9 cellular contexts compared by ENCODE assay signal in genomic region chr10:131452926-131453771, GRCh38.
DNase-seq lines count a peak whose midpoint lies in the region; TF ChIP-seq lines count a peak whose summit lies in the region.
"Had no signal": no experiment of that assay in that cellular context is flagged by ENCODE, and none has a peak within 500 bp of the region (broad histone marks: within the 10 kb centered on the region; RNA-seq: fewer than 3 reads in every experiment).

No MANE protein-coding gene starts in this region.

- peaks cover 26% of the 10 kb centered on the region for H3K27me3 Mint-ChIP-seq in activated naive CD8-positive, alpha-beta T cell treated with anti-CD3 and anti-CD28 coated beads for 36 hours
- peaks cover 30% of the 10 kb centered on the region for H3K27me3 Mint-ChIP-seq in activated T-cell treated with anti-CD3 and anti-CD28 coated beads, Interleukin-2, amount 50 U/mL, for 24 hours

- no peak overlapping the region for H4K8ac ChIP-seq in mesendoderm (ENCODE audit: low read depth, low read length)

- H3K27me3 ChIP-seq in cardiac muscle cell (peaks cover 5% of the 10 kb centered on the region), mesendoderm (ENCODE audit: insufficient read depth, low read length, poor library complexity) (no peaks in the 10 kb centered on the region)

- no peak overlapping the region for H4K5ac ChIP-seq in mesendoderm (ENCODE audit: low read length)

- H3K27ac ChIP-seq in cardiac muscle cell = no peak overlapping the region
- no peak overlapping the region for H3K27ac ChIP-seq in mesendoderm (ENCODE audit: low read depth, low read length)

- H3K23ac ChIP-seq in mesendoderm (ENCODE audit: low read length) = no peak overlapping the region

- H2AK5ac ChIP-seq in mesendoderm (ENCODE audit: low read length) = no peak overlapping the region

- H2BK5ac ChIP-seq in mesendoderm (ENCODE audit: low read length) = no peak overlapping the region

- H3K4me1 ChIP-seq in cardiac muscle cell (ENCODE audit: low read depth) (no peaks in the 10 kb centered on the region), mesendoderm (ENCODE audit: control insufficient read depth, low read depth, low read length) (no peaks in the 10 kb centered on the region)

- H3K36me3 ChIP-seq in cardiac muscle cell (no peaks in the 10 kb centered on the region), mesendoderm (ENCODE audit: control insufficient read depth, insufficient read depth, low read length) (no peaks in the 10 kb centered on the region)

- no peaks in the 10 kb centered on the region for H3K36me3 Mint-ChIP-seq in activated naive CD8-positive, alpha-beta T cell treated with anti-CD3 and anti-CD28 coated beads for 36 hours
- H3K36me3 Mint-ChIP-seq in activated T-cell treated with anti-CD3 and anti-CD28 coated beads, Interleukin-2, amount 50 U/mL, for 24 hours (ENCODE audit: low read depth) = no peaks in the 10 kb centered on the region
- H3K36me3 Mint-ChIP-seq: activated naive CD8-positive, alpha-beta T cell treated with anti-CD3 and anti-CD28 coated beads, Interleukin-2, amount 10 ng/mL, durations not matched to agents 7 days and 5 days had no signal

- H3K9me3 ChIP-seq in cardiac muscle cell (ENCODE audit: low read depth) = no peaks in the 10 kb centered on the region

- H3K56ac ChIP-seq in mesendoderm (ENCODE audit: low read length) = peak overlapping the region; percentile 88

- H3K4me3 ChIP-seq in cardiac muscle cell = no peak overlapping the region
- H3K4me3 ChIP-seq in mesendoderm (ENCODE audit: low read length) = peak overlapping the region; percentile 14

- H3K9ac ChIP-seq in mesendoderm (ENCODE audit: low read length) = peak overlapping the region; percentile 53

- peak overlapping the region; percentile 43 for H3K4me3 Mint-ChIP-seq in activated naive CD8-positive, alpha-beta T cell treated with anti-CD3 and anti-CD28 coated beads for 36 hours
- H3K4me3 Mint-ChIP-seq in activated T-cell treated with anti-CD3 and anti-CD28 coated beads, Interleukin-2, amount 50 U/mL, for 24 hours = no peak overlapping the region
- H3K4me3 Mint-ChIP-seq: activated naive CD8-positive, alpha-beta T cell treated with anti-CD3 and anti-CD28 coated beads, Interleukin-2, amount 10 ng/mL, durations not matched to agents 7 days and 5 days had no signal

- H3K79me2 ChIP-seq in mesendoderm (ENCODE audit: control insufficient read depth, insufficient read depth, low read length) = no peaks in the 10 kb centered on the region

- no peak overlapping the region for H2BK120ac ChIP-seq in mesendoderm (ENCODE audit: low read depth, low read length)

- no peaks in the 10 kb centered on the region for H3K9me3 Mint-ChIP-seq in activated naive CD8-positive, alpha-beta T cell treated with anti-CD3 and anti-CD28 coated beads for 36 hours
- no peaks in the 10 kb centered on the region for H3K9me3 Mint-ChIP-seq in activated T-cell treated with anti-CD3 and anti-CD28 coated beads, Interleukin-2, amount 50 U/mL, for 24 hours
- H3K9me3 Mint-ChIP-seq: activated naive CD8-positive, alpha-beta T cell treated with anti-CD3 and anti-CD28 coated beads, Interleukin-2, amount 10 ng/mL, durations not matched to agents 7 days and 5 days had no signal

- no peak overlapping the region for H3K18ac ChIP-seq in mesendoderm (ENCODE audit: low read length)

- no peaks in the 10 kb centered on the region for H3K79me1 ChIP-seq in mesendoderm (ENCODE audit: low read length)

- H3K4me1 Mint-ChIP-seq in activated naive CD8-positive, alpha-beta T cell treated with anti-CD3 and anti-CD28 coated beads for 36 hours = peaks cover 3% of the 10 kb centered on the region
- H3K4me1 Mint-ChIP-seq in activated T-cell treated with anti-CD3 and anti-CD28 coated beads, Interleukin-2, amount 50 U/mL, for 24 hours (ENCODE audit: low read depth) = peaks cover 6% of the 10 kb centered on the region
- H3K4me1 Mint-ChIP-seq: activated naive CD8-positive, alpha-beta T cell treated with anti-CD3 and anti-CD28 coated beads, Interleukin-2, amount 10 ng/mL, durations not matched to agents 7 days and 5 days had no signal

- H3K4me2 ChIP-seq in mesendoderm (ENCODE audit: low read length) = peak overlapping the region; percentile 87

- no peak overlapping the region for H3K4ac ChIP-seq in mesendoderm (ENCODE audit: low read depth, low read length)

- no peak for TF ChIP-seq CTCF in cardiac muscle cell (IDR thresholded peaks at IDR 0.05; ENCODE audit: low read depth, low read length)

- DNase-seq in activated naive CD8-positive, alpha-beta T cell treated with anti-CD3 and anti-CD28 coated beads for 36 hours = no peak
- peak; percentile 27 to 77 for DNase-seq in cardiac muscle cell (ENCODE audit: low read depth in 1 of 2, low spot score in 1 of 2)
- DNase-seq in mesendoderm = peak; percentile 89
- peak; percentile 72 for DNase-seq in superior temporal gyrus (ENCODE audit: extremely low spot score)
- no peak for DNase-seq in NOMO-1 (lab: John Stamatoyannopoulos, UW; ENCODE audit: unreplicated experiment in 2 of 2)
- no peak for DNase-seq in activated T-cell treated with anti-CD3 and anti-CD28 coated beads, Interleukin-2, amount 50 U/mL, for 24 hours
- DNase-seq in NCI-H2081 (lab: John Stamatoyannopoulos, UW) = no peak
- DNase-seq in NCI-H446 treated with DMSO at 0.1 percent for 48 hours (lab: John Stamatoyannopoulos, UW) = no peak

- no peak overlapping the region for H2BK15ac ChIP-seq in mesendoderm (replicated peaks; ENCODE audit: low read depth)

- no CpG with 5 or more reads among the region's 38 CpGs for WGBS in mesendoderm (ENCODE audit: extremely low coverage, insufficient coverage, low lambda C conversion rate)

- H3K27ac Mint-ChIP-seq in activated naive CD8-positive, alpha-beta T cell treated with anti-CD3 and anti-CD28 coated beads for 36 hours = no peak overlapping the region
- no peak overlapping the region for H3K27ac Mint-ChIP-seq in activated T-cell treated with anti-CD3 and anti-CD28 coated beads, Interleukin-2, amount 50 U/mL, for 24 hours
- H3K27ac Mint-ChIP-seq: activated naive CD8-positive, alpha-beta T cell treated with anti-CD3 and anti-CD28 coated beads, Interleukin-2, amount 10 ng/mL, durations not matched to agents 7 days and 5 days had no signal

Comparison
In these comparisons a context has a peak if more than half of its experiments do, and no peak if none do; other contexts are left out.
1. DNase-seq: peak in cardiac muscle cell (2 of 2), mesendoderm (single experiment) and superior temporal gyrus (single experiment); none in activated naive CD8-positive, alpha-beta T cell treated with anti-CD3 and anti-CD28 coated beads for 36 hours (single experiment), NOMO-1 (0 of 2), activated T-cell treated with anti-CD3 and anti-CD28 coated beads, Interleukin-2, amount 50 U/mL, for 24 hours (single experiment), NCI-H2081 (0 of 2) and NCI-H446 treated with DMSO at 0.1 percent for 48 hours (single experiment).